In genomic region chr15:49225572-49226281, GRCh38 we compare ENCODE assay signal across 10 cellular contexts. TPM values are rescaled to one million over a fixed set of nuclear protein-coding genes. Genes with fewer than 3 reads are reported as not detected.
DNase-seq lines count a peak whose midpoint lies in the region; ATAC-seq, FAIRE-seq and TF ChIP-seq lines count a peak whose summit lies in the region.
"Had no signal": no experiment of that assay in that cellular context is flagged by ENCODE, and none has a peak within 500 bp of the region (broad histone marks: within the 10 kb centered on the region; RNA-seq: fewer than 3 reads in every experiment).

No MANE protein-coding gene starts in this region.

- BruUV-seq in K562 (replicated peaks; lab: Mats Ljungman, UMichigan), result no TSS peak

- POLR2A ChIA-PET in K562 (lab: Yijun Ruan, JAX), result interaction anchor here (0.9 to 2.1 kb wide), 4 partner anchors 9 to 70 kb away, joined by 3 to 5 read pairs (median 5); partner anchors contain the start of genes COPS2 and GALK2

- H3K27ac ChIP-seq in K562 (ENCODE audit: extremely low read depth, low read depth, low read length) (peak overlapping the region; percentile 60), left lung (no peak overlapping the region)

- H3K9me3 ChIP-seq in K562 (replicated peaks; ENCODE audit: control insufficient read depth, insufficient read depth, low read depth, low read length) (no peaks in the 10 kb centered on the region), left lung (peaks cover 0 to 19% of the 10 kb centered on the region in 2 donors)

- H3K9me1 ChIP-seq in K562 (ENCODE audit: control insufficient read depth, insufficient read depth, low read length), result no peaks in the 10 kb centered on the region

- peaks cover 72% of the 10 kb centered on the region for H3K79me2 ChIP-seq in K562 (ENCODE audit: control insufficient read depth, insufficient read depth, low read length)

- H3K9ac ChIP-seq in K562 (ENCODE audit: insufficient read depth in 1 of 2, low read depth in 2 of 2, low read length in 2 of 2), result peak overlapping the region in 1 of 2 experiments; percentile 39; a peak in 2 of 4 replicates

- peak; percentile 59 to 81 for TF ChIP-seq RAD21 in K562 (CRISPR knock-in tag; conservative IDR thresholded peaks at IDR 0.05 in 1 of 2, IDR thresholded peaks at IDR 0.05 in 1 of 2)

- 0 out of 2 replicates have a peak, but pooled peaks cover 4% of the 10 kb centered on the region for H4K20me1 ChIP-seq in K562 (replicated peaks; ENCODE audit: control insufficient read depth, insufficient read depth, low read length)

- 26% methylated on average over 3 of the region's 3 CpGs for WGBS in K562 (ENCODE audit: insufficient coverage, low coverage, missing lambda C conversion rate)

- H3K36me3 ChIP-seq in K562 (ENCODE audit: control insufficient read depth, insufficient read depth, low read length), result peaks cover 14% of the 10 kb centered on the region; the same call in 1 of the 3 replicates
- H3K36me3 ChIP-seq in left lung, result peaks cover 0 to 12% of the 10 kb centered on the region in 2 donors

- CTCF ChIA-PET in K562 (lab: Yijun Ruan, JAX; ENCODE audit: low intra/inter-chr PET ratio), result interaction anchor here (0.5 to 0.7 kb wide), 2 partner anchors 80 to 1714 kb away, joined by 3 read pairs; no protein-coding TSS in a partner anchor

- H3K4me2 ChIP-seq in K562 (ENCODE audit: insufficient read depth, low read length), result peak overlapping the region; percentile 33; the same call in 1 of the 2 replicates

- in situ Hi-C loops in K562 (cut with MboI), result loop anchor here (10.0 kb wide), 1 partner anchor 361 kb away; no protein-coding TSS in a partner anchor

- ATAC-seq in K562 (peak; percentile 98), left lung (peak; percentile 32), GM19023 (IDR thresholded peaks at IDR 0.05; ENCODE audit: unreplicated experiment) (no peak)

- TF ChIP-seq POLR2A in K562 (conservative IDR thresholded peaks at IDR 0.05), result no peak

- no peaks in the 10 kb centered on the region for H3K27me3 ChIP-seq in K562 (ENCODE audit: control insufficient read depth in 2 of 2, insufficient read depth in 2 of 2, low read length in 2 of 2)
- no peaks in the 10 kb centered on the region for H3K27me3 ChIP-seq in left lung

- peak; percentile 88 for FAIRE-seq in K562 (lab: Jason Lieb, UNC)
- FAIRE-seq in frontal cortex (lab: Jason Lieb, UNC), result no peak
- FAIRE-seq: islet of Langerhans had no signal

- H3K4me1 ChIP-seq in K562 (replicated peaks in 1 of 2; ENCODE audit: control insufficient read depth in 2 of 2, insufficient read depth in 2 of 2, low read length in 2 of 2) (peaks cover 7 to 11% of the 10 kb centered on the region in 2 experiments; a peak in 4 of 5 replicates), left lung (no peaks in the 10 kb centered on the region)

- TF ChIP-seq CTCF in K562 (IDR thresholded peaks at IDR 0.05 in 2 of 3, conservative IDR thresholded peaks at IDR 0.05 in 1 of 3; ENCODE audit: insufficient read depth in 2 of 3, low read depth in 1 of 3, low read length in 3 of 3), result peak; percentile 68 to 83 (median 79)
- TF ChIP-seq CTCF in left lung (IDR thresholded peaks at IDR 0.05), result no peak

- DNase-seq in Daoy (ENCODE audit: low read depth) (peak; percentile 37), LHCN-M2 (ENCODE audit: low read depth) (peak; percentile 34), K562 (ENCODE audit: extremely low read depth in 1 of 4, low spot score in 3 of 4) (peak; percentile 14 to 87 (median 48)), left lung (no peak), frontal cortex (ENCODE audit: low spot score in 2 of 2) (no peak), SIG-M5 treated with dmso at 0.1 percent for 504 hours (lab: John Stamatoyannopoulos, UW; ENCODE audit: unreplicated experiment) (no peak), NCI-H187 (lab: John Stamatoyannopoulos, UW) (no peak)
- DNase-seq: activated naive CD4-positive, alpha-beta T cell treated with anti-CD3 and anti-CD28 coated beads for 36 hours had no signal

- peak overlapping the region; percentile 43; the same call in 1 of the 2 replicates for H2AFZ ChIP-seq in K562 (ENCODE audit: low read depth, low read length)

- TF ChIP-seq EP300 in K562 (IDR thresholded peaks at IDR 0.05; ENCODE audit: low read length), result no peak

- H3K4me3 ChIP-seq in K562 (no peak overlapping the region; the same call in 1 of the 2 replicates), left lung (no peak overlapping the region)

- intact Hi-C loops in K562 (cut with micrococcal nuclease), result loop anchor here (1.0 to 2.0 kb wide), 3 partner anchors 55 to 363 kb away; partner anchors contain the start of gene GALK2
- intact Hi-C loops in left lung (cut with DNase I), result no loop called here

TF ChIP-seq in K562, 482 proteins besides CTCF, POLR2A, EP300 and RAD21 (continues in another document):
- no peak for TF ChIP-seq DACH1 (IDR thresholded peaks at IDR 0.05; ENCODE audit: partially characterized antibody)
- no peak for TF ChIP-seq ZNF644 (tag; IDR thresholded peaks at IDR 0.05; ENCODE audit: low read depth)
- no peak for TF ChIP-seq BRCA1 (IDR thresholded peaks at IDR 0.05)
- no peak for TF ChIP-seq BRCA1 (CRISPR knock-in tag; IDR thresholded peaks at IDR 0.05)
- TF ChIP-seq, protein P1, sequence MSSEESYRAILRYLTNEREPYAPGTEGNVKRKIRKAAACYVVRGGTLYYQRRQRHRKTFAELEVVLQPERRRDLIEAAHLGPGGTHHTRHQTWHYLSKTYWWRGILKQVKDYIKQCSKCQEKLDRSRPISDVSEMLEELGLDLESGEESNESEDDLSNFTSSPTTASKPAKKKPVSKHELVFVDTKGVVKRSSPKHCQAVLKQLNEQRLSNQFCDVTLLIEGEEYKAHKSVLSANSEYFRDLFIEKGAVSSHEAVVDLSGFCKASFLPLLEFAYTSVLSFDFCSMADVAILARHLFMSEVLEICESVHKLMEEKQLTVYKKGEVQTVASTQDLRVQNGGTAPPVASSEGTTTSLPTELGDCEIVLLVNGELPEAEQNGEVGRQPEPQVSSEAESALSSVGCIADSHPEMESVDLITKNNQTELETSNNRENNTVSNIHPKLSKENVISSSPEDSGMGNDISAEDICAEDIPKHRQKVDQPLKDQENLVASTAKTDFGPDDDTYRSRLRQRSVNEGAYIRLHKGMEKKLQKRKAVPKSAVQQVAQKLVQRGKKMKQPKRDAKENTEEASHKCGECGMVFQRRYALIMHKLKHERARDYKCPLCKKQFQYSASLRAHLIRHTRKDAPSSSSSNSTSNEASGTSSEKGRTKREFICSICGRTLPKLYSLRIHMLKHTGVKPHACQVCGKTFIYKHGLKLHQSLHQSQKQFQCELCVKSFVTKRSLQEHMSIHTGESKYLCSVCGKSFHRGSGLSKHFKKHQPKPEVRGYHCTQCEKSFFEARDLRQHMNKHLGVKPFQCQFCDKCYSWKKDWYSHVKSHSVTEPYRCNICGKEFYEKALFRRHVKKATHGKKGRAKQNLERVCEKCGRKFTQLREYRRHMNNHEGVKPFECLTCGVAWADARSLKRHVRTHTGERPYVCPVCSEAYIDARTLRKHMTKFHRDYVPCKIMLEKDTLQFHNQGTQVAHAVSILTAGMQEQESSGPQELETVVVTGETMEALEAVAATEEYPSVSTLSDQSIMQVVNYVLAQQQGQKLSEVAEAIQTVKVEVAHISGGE (CRISPR knock-in tag; IDR thresholded peaks at IDR 0.05), result peak in 1 of 3 experiments; percentile 44; a peak in 1 of 6 replicates
- TF ChIP-seq ZKSCAN1 (IDR thresholded peaks at IDR 0.05; ENCODE audit: low read depth, low read length), result peak; percentile 42; the same call in 1 of the 2 replicates
- TF ChIP-seq CTBP1 (IDR thresholded peaks at IDR 0.05; ENCODE audit: borderline replicate concordance), result 0 out of 2 replicates have a peak, but pooled peaks have one; percentile 34
- 0 out of 2 replicates have a peak, but pooled peaks have one; percentile 29 for TF ChIP-seq JUN (IDR thresholded peaks at IDR 0.05; ENCODE audit: borderline replicate concordance, low read depth, low read length)
- TF ChIP-seq JUN (CRISPR knock-in tag; IDR thresholded peaks at IDR 0.05; ENCODE audit: borderline replicate concordance), result no peak
- peak; percentile 31; the same call in 1 of the 2 replicates for TF ChIP-seq DEAF1 (CRISPR knock-in tag; IDR thresholded peaks at IDR 0.05)

RNA-seq across cellular contexts. Expression of gene GALK2, which starts 55.7 kb away (rescaled TPM):
- 32.0 and 45.5 TPM in 2 replicates for total RNA-seq in Daoy (2014; rRNA removed; shearing (Covaris generic))
- total RNA-seq in LHCN-M2 (2014; rRNA removed) (26.3 and 27.7 TPM in 2 replicates), K562 (2014; rRNA removed) (42.4 and 54.4 TPM in 2 replicates), K562 (2014; rRNA removed; fragmentation: Illumina TruSeq; extraction: Trizol) (55.7 and 56.9 TPM in 2 replicates), K562 (2015; rRNA removed; fragmentation: Illumina TruSeq; extraction: Trizol) (48.1 and 50.7 TPM in 2 replicates), K562 (2021) (41.8 and 42.2 TPM in 2 replicates), left lung (10 to 100 TPM; 36.3 to 43.1 TPM), frontal cortex (54.2 TPM)
- polyA plus RNA-seq in LHCN-M2 (2012), result 12.1 TPM
- total RNA-seq in K562 (2011; cell fraction: chromatin; rRNA removed; ENCODE audit: low replicate concordance), result 83.9 and 85.0 TPM in 2 replicates
- 51.6 and 54.2 TPM in 2 replicates for total RNA-seq in K562 (2011; cell fraction: nucleolus; rRNA removed)
- total RNA-seq in K562 (2011; cell fraction: nucleoplasm; rRNA removed), result 57.6 and 57.7 TPM in 2 replicates
- polyA plus RNA-seq in K562 (2011; rRNA removed) (39.0 and 55.4 TPM in 2 replicates), K562 (2014; fragmentation: Illumina TruSeq; extraction: Trizol) (31.1 and 36.2 TPM in 2 replicates), K562 (2014; fragmentation: Nextera tagmentation; extraction: Ambion mirVana) (10 to 100 TPM; 81.6 to 82.0 TPM), K562 (2014; rRNA removed) (32.8 and 37.8 TPM in 2 replicates)
- 26.2 and 28.2 TPM in 2 replicates for polyA plus RNA-seq in K562 (2011; cell fraction: cytosol; rRNA removed)
- polyA plus RNA-seq in K562 (2011; cell fraction: nucleus; rRNA removed), result 39.0 and 46.1 TPM in 2 replicates
- polyA plus RNA-seq in K562 (2012), result 37.0 and 37.3 TPM in 2 replicates
- polyA minus RNA-seq in K562 (2011; rRNA and poly(A)+ RNA removed), result 84.8 and 95.2 TPM in 2 replicates
- polyA minus RNA-seq in K562 (2011; cell fraction: cytosol; rRNA and poly(A)+ RNA removed), result 30.9 and 48.5 TPM in 2 replicates
- polyA minus RNA-seq in K562 (2011; cell fraction: nucleus; rRNA and poly(A)+ RNA removed), result 47.1 and 83.0 TPM in 2 replicates

Comparison
In these comparisons a context has a peak if more than half of its experiments do, and no peak if none do; other contexts are left out.
1. DNase-seq: peak in Daoy (single experiment), LHCN-M2 (single experiment) and K562 (4 of 4); none in left lung (0 of 2), frontal cortex (0 of 2), SIG-M5 treated with dmso at 0.1 percent for 504 hours (single experiment) and NCI-H187 (0 of 2).
2. CTCF ChIP-seq: peak in K562 (3 of 3); none in left lung (0 of 2).